Comparison of ENCODE assay signal across 16 cellular contexts in genomic region chr17:65985571-65985970, GRCh38.
DNase-seq lines count a peak whose midpoint lies in the region; ATAC-seq and TF ChIP-seq lines count a peak whose summit lies in the region.
"Had no signal": no experiment of that assay in that cellular context is flagged by ENCODE, and none has a peak within 500 bp of the region (broad histone marks: within the 10 kb centered on the region; RNA-seq: fewer than 3 reads in every experiment).

No MANE protein-coding gene starts in this region.

- peaks cover 8% of the 10 kb centered on the region for H3K9me3 Mint-ChIP-seq in endodermal cell
- peaks cover 5 to 11% (median 9%) of the 10 kb centered on the region in 3 donors for H3K9me3 Mint-ChIP-seq in T-cell

- H3K4me3 ChIP-seq in astrocyte of the cerebellum (ENCODE audit: low read depth, low read length), result no peak overlapping the region
- H3K4me3 ChIP-seq in endodermal cell (ENCODE audit: low read length), result no peak overlapping the region
- H3K4me3 ChIP-seq: GM23338 had no signal

- peaks cover 7% of the 10 kb centered on the region for H3K9me3 ChIP-seq in endodermal cell (ENCODE audit: control insufficient read depth, low read length)

- H3K27ac Mint-ChIP-seq in endodermal cell (no peak overlapping the region), T-cell (no peak overlapping the region)
- H3K27ac Mint-ChIP-seq: CD4-positive, alpha-beta T cell; GM23338 had no signal

- H3K4me1 Mint-ChIP-seq in endodermal cell, result no peaks in the 10 kb centered on the region
- no peaks in the 10 kb centered on the region for H3K4me1 Mint-ChIP-seq in T-cell
- H3K4me1 Mint-ChIP-seq: GM23338 had no signal

- no peak overlapping the region for H3K4me3 Mint-ChIP-seq in endodermal cell
- no peak overlapping the region for H3K4me3 Mint-ChIP-seq in T-cell
- H3K4me3 Mint-ChIP-seq: CD4-positive, alpha-beta T cell; GM23338 had no signal

- POLR2A ChIA-PET in T-cell (lab: Charles Lee), result interaction anchor here in 1 of 2 donors (0.6 kb wide), 1 partner anchor 1789 kb away, joined by 3 read pairs; no protein-coding TSS in a partner anchor

- no peaks in the 10 kb centered on the region for H3K27me3 ChIP-seq in endodermal cell (ENCODE audit: control insufficient read depth, insufficient read depth, low read length, poor library complexity, severe bottlenecking)

- DNase-seq in ELR (ENCODE audit: low read depth), result peak; percentile 7
- peak; percentile 50 for DNase-seq in LHCN-M2 (ENCODE audit: low read depth)
- peak; percentile 3 for DNase-seq in astrocyte of the cerebellum (ENCODE audit: low read depth)
- DNase-seq in kidney tubule cell (ENCODE audit: low spot score), result peak; percentile 12
- DNase-seq in cerebellar cortex (ENCODE audit: low spot score), result no peak
- no peak for DNase-seq in endodermal cell
- DNase-seq in omental fat pad (ENCODE audit: low spot score), result no peak
- DNase-seq in T-cell, result no peak
- DNase-seq: ACHN; AML-193; Caco-2; CD4-positive, alpha-beta T cell; GDM1; HCEC 1CT had no signal

- WGBS in endodermal cell (ENCODE audit: insufficient coverage in 1 of 2, insufficient read length in 1 of 2), 2 experiments, result 86 to 100% methylated on average over 3 of the region's 3 CpGs

- no peaks in the 10 kb centered on the region for H3K36me3 ChIP-seq in endodermal cell (ENCODE audit: control insufficient read depth, insufficient read depth, low read length)

- H3K36me3 Mint-ChIP-seq in endodermal cell (ENCODE audit: low read depth) (peaks cover 2% of the 10 kb centered on the region), T-cell (peaks cover 6% of the 10 kb centered on the region)

- CTCF ChIA-PET in T-cell (lab: Charles Lee), result no interaction called here

- no peak overlapping the region for H3K9ac ChIP-seq in endodermal cell (ENCODE audit: extremely low read depth, low read length, poor library complexity, severe bottlenecking)

- no peak for TF ChIP-seq CTCF in astrocyte of the cerebellum (IDR thresholded peaks at IDR 0.05; ENCODE audit: low read depth, low read length, missing control alignments)
- TF ChIP-seq CTCF in endodermal cell (conservative IDR thresholded peaks at IDR 0.05), result no peak
- TF ChIP-seq CTCF in omental fat pad (IDR thresholded peaks at IDR 0.05), result no peak

- no peak overlapping the region for H3K27ac ChIP-seq in endodermal cell (ENCODE audit: low read depth, low read length)
- H3K27ac ChIP-seq: C4-2B had no signal

- H3K27me3 Mint-ChIP-seq in endodermal cell (ENCODE audit: insufficient read depth), result no peaks in the 10 kb centered on the region
- no peaks in the 10 kb centered on the region for H3K27me3 Mint-ChIP-seq in T-cell
- H3K27me3 Mint-ChIP-seq: CD4-positive, alpha-beta T cell had no signal

- no peak for ATAC-seq in omental fat pad (ENCODE audit: low FRiP score)
- ATAC-seq in T-cell (replicated peaks in 1 of 4), result no peak
- ATAC-seq: GM23338 had no signal

- in situ Hi-C loops in astrocyte of the cerebellum (cut with HindIII; ENCODE audit: low sequenced_read_pairs), result loop anchor here (10.0 kb wide), 1 partner anchor 431 kb away; no protein-coding TSS in a partner anchor

- no peaks in the 10 kb centered on the region for H3K4me1 ChIP-seq in endodermal cell (ENCODE audit: control insufficient read depth, insufficient read depth, low read length)
- H3K4me1 ChIP-seq: Caco-2 had no signal

Comparison
In these comparisons a context has a peak if more than half of its experiments do, and no peak if none do; other contexts are left out.
1. DNase-seq: peak in ELR (single experiment), LHCN-M2 (single experiment), astrocyte of the cerebellum (single experiment) and kidney tubule cell (single experiment); none in cerebellar cortex (single experiment), endodermal cell (single experiment), omental fat pad (single experiment) and T-cell (0 of 34).